Comparison of ENCODE assay signal across 8 cellular contexts in the genomic region with DNA sequence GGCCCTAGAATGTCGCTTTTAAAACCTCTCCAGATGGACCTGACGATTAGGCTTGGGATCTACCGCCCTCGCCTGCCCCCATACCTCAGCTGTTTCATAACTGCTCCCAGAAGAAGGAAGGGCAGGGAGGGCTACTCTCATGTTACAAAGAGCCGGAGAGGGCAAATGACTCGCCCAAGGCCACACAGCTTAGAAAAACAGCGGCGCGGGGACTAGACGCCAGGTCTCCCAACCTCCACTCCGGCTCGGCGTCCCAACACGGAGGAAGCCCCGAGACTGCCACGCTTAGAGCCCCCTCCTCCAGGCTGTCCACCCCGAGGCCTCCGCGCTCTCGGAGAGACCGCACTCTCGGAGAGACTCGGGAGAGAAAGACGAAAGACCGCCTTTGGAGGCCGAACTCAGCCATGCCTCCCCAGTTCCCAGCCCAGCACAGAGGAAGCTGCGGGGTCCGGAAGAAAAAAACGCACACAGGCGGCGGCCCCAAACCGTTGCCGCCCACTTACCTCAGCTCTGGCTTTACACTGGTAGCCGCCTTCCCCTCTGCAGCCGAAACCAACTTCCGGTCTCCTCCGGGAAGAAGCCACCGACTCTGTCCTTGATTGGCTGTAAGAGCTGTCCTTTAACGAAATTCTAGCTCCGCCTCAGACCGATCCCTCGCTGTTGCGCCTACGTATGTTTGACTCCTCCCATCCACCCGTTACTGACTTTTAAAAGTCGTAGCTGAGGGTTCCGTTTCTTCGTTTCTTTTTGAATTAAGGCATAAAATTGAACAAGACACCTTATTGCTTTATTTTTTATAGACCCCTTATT. TPM values are rescaled to one million over a fixed set of nuclear protein-coding genes. Genes with fewer than 3 reads are reported as not detected.
DNase-seq lines count a peak whose midpoint lies in the region; ATAC-seq and TF ChIP-seq lines count a peak whose summit lies in the region.

A gene with protein sequence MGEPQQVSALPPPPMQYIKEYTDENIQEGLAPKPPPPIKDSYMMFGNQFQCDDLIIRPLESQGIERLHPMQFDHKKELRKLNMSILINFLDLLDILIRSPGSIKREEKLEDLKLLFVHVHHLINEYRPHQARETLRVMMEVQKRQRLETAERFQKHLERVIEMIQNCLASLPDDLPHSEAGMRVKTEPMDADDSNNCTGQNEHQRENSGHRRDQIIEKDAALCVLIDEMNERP (minus strand): TSS at position 549 of the 810 bp plus-strand sequence. CDS start 3,434 bp downstream, outside the sequence.

- peaks cover 10% of the 10 kb centered on the region for H3K36me3 Mint-ChIP-seq in IgD-negative memory B cell

- no peaks in the 10 kb centered on the region for H3K27me3 Mint-ChIP-seq in IgD-negative memory B cell

- no peak for TF ChIP-seq CTCF in epithelial cell of proximal tubule (conservative IDR thresholded peaks at IDR 0.05; ENCODE audit: low read depth, low read length)

- peak; percentile 100 for ATAC-seq in GM21529 (IDR thresholded peaks at IDR 0.05; ENCODE audit: unreplicated experiment)

- peak; percentile 98 for DNase-seq in DMS 273 treated with DMSO at 0.1 percent for 48 hours (lab: John Stamatoyannopoulos, UW)
- peak; percentile 69 for DNase-seq in OCI-M2 (lab: John Stamatoyannopoulos, UW; ENCODE audit: unreplicated experiment)
- peak; percentile 83 for DNase-seq in activated T-cell treated with anti-CD3 and anti-CD28 coated beads for 4 hours
- DNase-seq in epithelial cell of proximal tubule (ENCODE audit: low read depth), result peak; percentile 97
- DNase-seq in mucosa of gallbladder (ENCODE audit: low spot score), result peak; percentile 97
- DNase-seq in stimulated activated CD8-positive, alpha-beta memory T cell treated with anti-CD3 and anti-CD28 coated beads, Interleukin-4, amount 100 ng/mL, for 4 hours (ENCODE audit: low read depth in 2 of 2, low spot score in 1 of 2), result peak; percentile 78 to 84

- H3K4me1 Mint-ChIP-seq in IgD-negative memory B cell, result peaks cover 20 to 29% (median 28%) of the 10 kb centered on the region in 3 donors

- peak within 1 kb of the TSS; percentile 96 to 98 (median 98) for H3K27ac Mint-ChIP-seq in IgD-negative memory B cell

- H3K4me3 ChIP-seq in epithelial cell of proximal tubule (ENCODE audit: low read depth, low read length), result peak within 1 kb of the TSS; percentile 96

- peak within 1 kb of the TSS; percentile 97 to 99 (median 98) for H3K4me3 Mint-ChIP-seq in IgD-negative memory B cell

- H3K9me3 Mint-ChIP-seq in IgD-negative memory B cell, result no peaks in the 10 kb centered on the region

RNA-seq across cellular contexts. Expression of the gene that starts here (rescaled TPM):
- 18.6 TPM for polyA plus RNA-seq in IgD-negative memory B cell
- total RNA-seq in epithelial cell of proximal tubule (13.1 and 20.5 TPM in 2 replicates), mucosa of gallbladder (11.2 TPM)

Comparison
In these comparisons a context has a peak if more than half of its experiments do, and no peak if none do; other contexts are left out.
1. Peak in every context shown above with its lines: DNase-seq, ATAC-seq and H3K4me3 ChIP-seq.